8 cellular contexts compared by ENCODE assay signal in genomic region chr2:219387284-219388126, GRCh38.
DNase-seq lines count a peak whose midpoint lies in the region; ATAC-seq and TF ChIP-seq lines count a peak whose summit lies in the region.

DNPEP (minus strand) TSS chr2:219387912; CDS start chr2:219387794, 118 bp downstream.

- peaks cover 16% of the 10 kb centered on the region for H3K79me2 ChIP-seq in OCI-LY3 (ENCODE audit: low read length)

- H3K9me3 ChIP-seq in OCI-LY3 (ENCODE audit: insufficient read depth, low read length) (no peaks in the 10 kb centered on the region), mucosa of rectum (ENCODE audit: control insufficient read depth in 2 of 2, low read length in 2 of 2) (no peaks in the 10 kb centered on the region)

- H3K4me1 ChIP-seq in OCI-LY3 (ENCODE audit: low read length) (peaks cover 12% of the 10 kb centered on the region), mucosa of rectum (ENCODE audit: control insufficient read depth in 2 of 2, insufficient read depth in 2 of 2, low read length in 2 of 2) (peaks cover 12 to 14% of the 10 kb centered on the region in 2 donors)

- TF ChIP-seq CTCF in OCI-LY3 (IDR thresholded peaks at IDR 0.05; ENCODE audit: low read depth, low read length): no peak

- H3K36me3 ChIP-seq in OCI-LY3 (replicated peaks; ENCODE audit: low read depth, low read length) (peaks cover 21% of the 10 kb centered on the region), mucosa of rectum (ENCODE audit: control insufficient read depth in 2 of 2, insufficient read depth in 2 of 2, low read length in 2 of 2) (peaks cover 35 to 39% of the 10 kb centered on the region in 2 donors)

- peak within 1 kb of the TSS; percentile 99 for H2AFZ ChIP-seq in OCI-LY3 (ENCODE audit: low read depth, low read length)

- no peaks in the 10 kb centered on the region for H3K27me3 ChIP-seq in OCI-LY3 (ENCODE audit: low read depth, low read length)
- H3K27me3 ChIP-seq in mucosa of rectum (ENCODE audit: control insufficient read depth in 2 of 2, insufficient read depth in 2 of 2, low read length in 2 of 2): no peaks in the 10 kb centered on the region

- peak within 1 kb of the TSS; percentile 97 for H3K4me2 ChIP-seq in OCI-LY3 (ENCODE audit: low read length)

- H4K20me1 ChIP-seq in OCI-LY3 (ENCODE audit: insufficient read depth, low read length): no peaks in the 10 kb centered on the region

- ATAC-seq in GM19463 (IDR thresholded peaks at IDR 0.05; ENCODE audit: unreplicated experiment): peak; percentile 50

- H3K9ac ChIP-seq in OCI-LY3 (ENCODE audit: low read length) (peak within 1 kb of the TSS; percentile 97), mucosa of rectum (ENCODE audit: low read depth in 1 of 2, low read length in 2 of 2) (peak within 1 kb of the TSS; percentile 83 to 89)

- H3K27ac ChIP-seq in OCI-LY3 (ENCODE audit: low read length) (peak within 1 kb of the TSS; percentile 76), epithelial cell of prostate (peak within 1 kb of the TSS; percentile 66), mucosa of rectum (ENCODE audit: low read depth in 2 of 2, low read length in 2 of 2) (peak within 1 kb of the TSS; percentile 94 to 97)

- H3K4me3 ChIP-seq in OCI-LY3 (ENCODE audit: low read length) (peak within 1 kb of the TSS; percentile 98), mucosa of rectum (ENCODE audit: low read length in 2 of 2) (peak within 1 kb of the TSS; percentile 86 to 92)

- DNase-seq in COR-L47 (lab: John Stamatoyannopoulos, UW) (peak; percentile 90), HK-2 (ENCODE audit: unreplicated experiment) (peak; percentile 97), epithelial cell of prostate (ENCODE audit: low read depth, low spot score) (no peak)
- DNase-seq in activated T-cell treated with anti-CD3 and anti-CD28 coated beads, Interleukin-2, amount 50 U/mL, for 1 hour: peak; percentile 98
- peak; percentile 72 to 90 for DNase-seq in stimulated activated CD8-positive, alpha-beta memory T cell treated with anti-CD3 and anti-CD28 coated beads, Interleukin-4, amount 100 ng/mL, for 4 hours (ENCODE audit: low read depth in 2 of 2, low spot score in 1 of 2)
